ENCODE assay signal across 10 cellular contexts in genomic region chr4:63965875-63966274, GRCh38.
"Had no signal": no experiment of that assay in that cellular context is flagged by ENCODE, and none has a peak within 500 bp of the region (broad histone marks: within the 10 kb centered on the region; RNA-seq: fewer than 3 reads in every experiment).

No MANE protein-coding gene starts in this region.

- H3K36me3 Mint-ChIP-seq: IgD-negative memory B cell had no signal

- H3K36me3 ChIP-seq: HAP-1 had no signal

- ATAC-seq: HCT116, HepG2 had no signal

- H3K9me3 ChIP-seq: HAP-1 had no signal

- H3K4me3 Mint-ChIP-seq: HFFc6, IgD-negative memory B cell had no signal

- H3K4me1 Mint-ChIP-seq: IgD-negative memory B cell had no signal

- H3K9ac ChIP-seq: GM23248 had no signal

- H3K4me3 ChIP-seq: GM23248, HAP-1 had no signal

- H3K27me3 Mint-ChIP-seq: IgD-negative memory B cell had no signal

- H3K27ac ChIP-seq: GM23248, HL-60 had no signal

- DNase-seq: GM23248, GOT3, H7, HFFc6, KBM-7 had no signal

- H3K27ac Mint-ChIP-seq: HFFc6, IgD-negative memory B cell had no signal

- H2AFZ ChIP-seq: GM23248 had no signal

- H3K4me1 ChIP-seq: HAP-1 had no signal
